In the genomic region with DNA sequence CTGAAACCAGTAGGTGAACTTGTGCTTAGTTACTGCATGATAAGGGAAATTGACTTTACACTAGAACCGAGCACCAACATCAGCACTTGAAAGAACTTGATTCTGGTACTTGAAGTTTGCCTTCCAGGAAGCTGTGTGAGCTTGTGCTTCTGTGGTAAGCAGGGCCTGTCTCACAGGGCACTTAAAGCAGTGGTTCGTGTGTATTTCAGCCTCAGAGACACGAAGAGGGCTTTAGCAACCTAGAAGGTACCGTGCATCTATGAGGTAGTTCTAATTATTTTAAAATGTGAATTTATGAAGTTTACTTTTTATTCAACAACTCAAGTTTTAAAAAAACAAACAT, we compare ENCODE assay signal across 2 cellular contexts. TPM values are rescaled to one million over a fixed set of nuclear protein-coding genes. Genes with fewer than 3 reads are reported as not detected.
"Had no signal": no experiment of that assay in that cellular context is flagged by ENCODE, and none has a peak within 500 bp of the region (broad histone marks: within the 10 kb centered on the region; RNA-seq: fewer than 3 reads in every experiment).

No MANE protein-coding gene starts in this region.

RNA-seq across cellular contexts. Expression of a gene that starts 56.2 kb away (rescaled TPM):
- total RNA-seq: stomach, suprapubic skin had no signal
- polyA plus RNA-seq: stomach had no signal
